Comparison of ENCODE assay signal across 29 cellular contexts in the genomic region with DNA sequence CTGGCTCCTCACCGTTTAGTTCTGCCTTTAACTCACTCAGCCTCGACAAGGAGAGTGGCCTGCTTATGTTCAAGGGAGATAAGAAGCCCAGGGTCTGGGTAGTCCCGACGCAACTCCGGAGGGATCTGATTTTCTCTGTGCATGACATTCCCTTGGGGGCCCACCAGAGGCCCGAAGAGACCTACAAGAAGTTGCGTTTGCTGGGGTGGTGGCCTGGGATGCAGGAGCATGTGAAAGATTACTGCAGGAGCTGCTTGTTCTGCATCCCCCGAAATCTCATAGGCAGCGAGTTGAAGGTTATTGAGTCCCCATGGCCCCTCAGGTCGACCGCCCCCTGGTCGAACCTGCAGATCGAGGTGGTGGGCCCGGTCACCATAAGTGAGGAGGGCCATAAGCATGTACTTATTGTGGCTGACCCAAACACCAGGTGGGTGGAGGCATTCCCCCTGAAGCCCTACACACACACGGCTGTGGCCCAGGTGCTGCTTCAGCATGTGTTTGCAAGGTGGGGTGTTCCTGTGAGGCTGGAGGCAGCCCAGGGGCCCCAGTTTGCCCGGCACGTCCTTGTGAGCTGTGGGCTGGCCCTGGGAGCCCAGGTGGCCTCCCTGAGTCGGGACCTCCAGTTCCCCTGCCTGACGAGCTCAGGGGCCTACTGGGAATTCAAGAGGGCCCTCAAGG. TPM values are rescaled to one million over a fixed set of nuclear protein-coding genes. Genes with fewer than 3 reads are reported as not detected.
"Had no signal": no experiment of that assay in that cellular context is flagged by ENCODE, and none has a peak within 500 bp of the region (broad histone marks: within the 10 kb centered on the region; RNA-seq: fewer than 3 reads in every experiment).

No MANE protein-coding gene starts in this region.

- H3K9me3 ChIP-seq: esophagus muscularis mucosa, heart left ventricle, upper lobe of right lung had no signal

- H3K4me3 ChIP-seq: esophagus muscularis mucosa, heart left ventricle, upper lobe of right lung had no signal

- ATAC-seq: activated CD4-positive, CD25-positive, alpha-beta regulatory T cell treated with anti-CD3 and anti-CD28 coated beads, Interleukin-2, amount 50 U/mL, for 24 hours; foreskin keratinocyte; heart left ventricle; left colon; naive thymus-derived CD4-positive, alpha-beta T cell; upper lobe of right lung had no signal

- H3K4me1 Mint-ChIP-seq: central memory CD8-positive, alpha-beta T cell; endodermal cell; immature natural killer cell; naive thymus-derived CD4-positive, alpha-beta T cell; neural crest cell had no signal

- H3K9me3 Mint-ChIP-seq: activated T-helper 1 cell treated with anti-CD3 and anti-CD28 coated beads, Interleukin-12 subunit alpha, Interleukin-12 subunit beta, Interleukin-2, Interleukin-4 antibody, amounts not matched to agents 30 ng/mL and 10 ng/mL and 1 ng/mL, durations not matched to agents 14 hours and 24 hours and 36 hours; central memory CD8-positive, alpha-beta T cell; dendritic cell treated with granulocyte-macrophage colony-stimulating factor and Interleukin-4, amounts not matched to agents 40 ng/mL and 50 ng/mL, for 4 days; endodermal cell; immature natural killer cell; naive thymus-derived CD4-positive, alpha-beta T cell; neural crest cell; stimulated activated naive CD8-positive, alpha-beta T cell treated with anti-CD3 and anti-CD28 coated beads, Interleukin-15, Interleukin-2, amounts not matched to agents 100 ng/mL and 50 ng/mL, for 24 hours; T-helper 1 cell treated with Interleukin-12 subunit alpha and Interleukin-12 subunit beta and Interleukin-4 antibody, amounts not matched to agents 30 μg/mL and 1 μg/mL, for 36 hours had no signal

- FAIRE-seq: astrocyte, kidney had no signal

- H3K27me3 ChIP-seq: foreskin keratinocyte, heart left ventricle, upper lobe of right lung had no signal

- H3K27ac Mint-ChIP-seq: activated T-helper 1 cell treated with anti-CD3 and anti-CD28 coated beads, Interleukin-12 subunit alpha, Interleukin-12 subunit beta, Interleukin-2, Interleukin-4 antibody, amounts not matched to agents 30 ng/mL and 10 ng/mL and 1 ng/mL, durations not matched to agents 14 hours and 24 hours and 36 hours; dendritic cell treated with granulocyte-macrophage colony-stimulating factor and Interleukin-4, amounts not matched to agents 40 ng/mL and 50 ng/mL, for 4 days; endodermal cell; immature natural killer cell; naive thymus-derived CD4-positive, alpha-beta T cell; stimulated activated naive CD8-positive, alpha-beta T cell treated with anti-CD3 and anti-CD28 coated beads, Interleukin-15, Interleukin-2, amounts not matched to agents 100 ng/mL and 50 ng/mL, for 24 hours; T-helper 1 cell treated with Interleukin-12 subunit alpha and Interleukin-12 subunit beta and Interleukin-4 antibody, amounts not matched to agents 30 μg/mL and 1 μg/mL, for 36 hours had no signal

- H3K36me3 Mint-ChIP-seq: immature natural killer cell; naive thymus-derived CD4-positive, alpha-beta T cell had no signal

- H3K27ac ChIP-seq: esophagus muscularis mucosa, foreskin keratinocyte, heart left ventricle, upper lobe of right lung, WERI-Rb-1 had no signal

- DNase-seq: activated CD4-positive, alpha-beta T cell treated with anti-CD3 and anti-CD28 coated beads for 48 hours; activated CD4-positive, alpha-beta T cell treated with anti-CD3 and anti-CD28 coated beads, Interleukin-2, amount 50 U/mL, for 48 hours; activated CD8-positive, alpha-beta memory T cell treated with anti-CD3 and anti-CD28 coated beads for 24 hours; activated gamma-delta T cell treated with Interleukin-2 at 50 U/mL for 16 hours; activated naive CD4-positive, alpha-beta T cell treated with anti-CD3 and anti-CD28 coated beads, Interleukin-2, amount 50 U/mL, for 16 hours; amniotic stem cell; endodermal cell; foreskin keratinocyte; heart left ventricle; hypothalamus; immature natural killer cell; kidney; mammary epithelial cell; midbrain; naive thymus-derived CD4-positive, alpha-beta T cell; stimulated activated CD4-positive, alpha-beta T cell treated with anti-CD3 and anti-CD28 coated beads, Interleukin-2, amount 100 ng/mL, for 48 hours; T-helper 9 cell; upper lobe of right lung; WERI-Rb-1 had no signal

- H3K4me3 Mint-ChIP-seq: activated T-helper 1 cell treated with anti-CD3 and anti-CD28 coated beads, Interleukin-12 subunit alpha, Interleukin-12 subunit beta, Interleukin-2, Interleukin-4 antibody, amounts not matched to agents 30 ng/mL and 10 ng/mL and 1 ng/mL, durations not matched to agents 14 hours and 24 hours and 36 hours; central memory CD8-positive, alpha-beta T cell; dendritic cell treated with granulocyte-macrophage colony-stimulating factor and Interleukin-4, amounts not matched to agents 40 ng/mL and 50 ng/mL, for 4 days; endodermal cell; immature natural killer cell; naive thymus-derived CD4-positive, alpha-beta T cell; neural crest cell; stimulated activated naive CD8-positive, alpha-beta T cell treated with anti-CD3 and anti-CD28 coated beads, Interleukin-15, Interleukin-2, amounts not matched to agents 100 ng/mL and 50 ng/mL, for 24 hours; T-helper 1 cell treated with Interleukin-12 subunit alpha and Interleukin-12 subunit beta and Interleukin-4 antibody, amounts not matched to agents 30 μg/mL and 1 μg/mL, for 36 hours had no signal

RNA-seq across cellular contexts. Expression of a gene that starts 13.1 kb away (rescaled TPM):
- polyA plus RNA-seq: immature natural killer cell had no signal

RNA-seq across cellular contexts. Expression of a gene that starts 17.6 kb away (rescaled TPM):
- total RNA-seq: activated T-helper 1 cell treated with anti-CD3 and anti-CD28 coated beads, Interleukin-12 subunit alpha, Interleukin-12 subunit beta, Interleukin-2, Interleukin-4 antibody, amounts not matched to agents 30 ng/mL and 10 ng/mL and 1 ng/mL, durations not matched to agents 14 hours and 24 hours and 36 hours had no signal
- polyA plus RNA-seq: naive thymus-derived CD4-positive, alpha-beta T cell had no signal

RNA-seq across cellular contexts. Expression of a gene that starts 48.4 kb away (rescaled TPM):
- total RNA-seq: activated T-helper 1 cell treated with anti-CD3 and anti-CD28 coated beads, Interleukin-12 subunit alpha, Interleukin-12 subunit beta, Interleukin-2, Interleukin-4 antibody, amounts not matched to agents 30 ng/mL and 10 ng/mL and 1 ng/mL, durations not matched to agents 14 hours and 24 hours and 36 hours; naive thymus-derived CD4-positive, alpha-beta T cell had no signal
- polyA plus RNA-seq: immature natural killer cell; naive thymus-derived CD4-positive, alpha-beta T cell had no signal
